28 cellular contexts compared by ENCODE assay signal in genomic region chr3:97497138-97497537, GRCh38.
DNase-seq lines count a peak whose midpoint lies in the region; ATAC-seq, FAIRE-seq and TF ChIP-seq lines count a peak whose summit lies in the region.
"Had no signal": no experiment of that assay in that cellular context is flagged by ENCODE, and none has a peak within 500 bp of the region (broad histone marks: within the 10 kb centered on the region; RNA-seq: fewer than 3 reads in every experiment).

No MANE protein-coding gene starts in this region.

- no peak overlapping the region for H3K4me2 ChIP-seq in GM23338
- H3K4me2 ChIP-seq: BLaER1 had no signal

- peaks cover 2% of the 10 kb centered on the region for H3K27me3 Mint-ChIP-seq in GM23338 (ENCODE audit: insufficient read depth, low read depth, poor library complexity)
- H3K27me3 Mint-ChIP-seq in natural killer cell (ENCODE audit: low read depth in 2 of 2), result no peaks in the 10 kb centered on the region
- H3K27me3 Mint-ChIP-seq: CD4-positive, alpha-beta memory T cell; CD4-positive, CD25-positive, alpha-beta regulatory T cell; CD8-positive, alpha-beta memory T cell had no signal

- H3K36me3 ChIP-seq in GM23338 (ENCODE audit: insufficient read depth) (no peaks in the 10 kb centered on the region), small intestine (ENCODE audit: control insufficient read depth in 2 of 2, insufficient read depth in 2 of 2, low read length in 2 of 2) (no peaks in the 10 kb centered on the region)
- H3K36me3 ChIP-seq: BE2C, BLaER1 had no signal

- H3K4me3 ChIP-seq in GM23338 (no peak overlapping the region), small intestine (ENCODE audit: low read depth in 1 of 2, low read length in 2 of 2) (no peak overlapping the region)
- H3K4me3 ChIP-seq: BLaER1, GM12878 had no signal

- H4K20me1 ChIP-seq in GM23338 (replicated peaks; ENCODE audit: insufficient read depth), result no peaks in the 10 kb centered on the region
- H4K20me1 ChIP-seq: BLaER1 had no signal

- no peak overlapping the region for H3K27ac ChIP-seq in GM23338 (ENCODE audit: low read depth)
- H3K27ac ChIP-seq in small intestine (ENCODE audit: low read depth in 1 of 2, low read length in 1 of 2), result no peak overlapping the region
- H3K27ac ChIP-seq: BLaER1 had no signal

- ATAC-seq in GM23338 (no peak), left colon (peak; percentile 89), natural killer cell (no peak)
- ATAC-seq: GM12878 had no signal

- H3F3A ChIP-seq in GM23338 (replicated peaks; ENCODE audit: low read depth), result no peaks in the 10 kb centered on the region

- WGBS in small intestine, 3 donors, result 29 to 70% (median 50%) methylated on average over 1 of the region's 1 CpG

- FAIRE-seq in small intestine (lab: Jason Lieb, UNC), result no peak
- FAIRE-seq: A204.1, GM12878, GM12892, GM18507 had no signal

- H3K9me3 ChIP-seq in small intestine (ENCODE audit: control insufficient read depth, low read depth), result no peaks in the 10 kb centered on the region
- H3K9me3 ChIP-seq: BE2C, BLaER1 had no signal

- H3K9me2 ChIP-seq in GM23338 (ENCODE audit: insufficient read depth), result no peaks in the 10 kb centered on the region

- H3K4me3 Mint-ChIP-seq in GM23338, result no peak overlapping the region
- no peak overlapping the region for H3K4me3 Mint-ChIP-seq in natural killer cell
- H3K4me3 Mint-ChIP-seq: CD14-positive monocyte; CD4-positive, alpha-beta memory T cell; CD4-positive, CD25-positive, alpha-beta regulatory T cell; CD8-positive, alpha-beta memory T cell had no signal

- no peaks in the 10 kb centered on the region for H3K4me1 Mint-ChIP-seq in GM23338
- H3K4me1 Mint-ChIP-seq in natural killer cell, result no peaks in the 10 kb centered on the region
- H3K4me1 Mint-ChIP-seq: CD14-positive monocyte; CD4-positive, alpha-beta memory T cell; CD4-positive, CD25-positive, alpha-beta regulatory T cell; CD8-positive, alpha-beta memory T cell had no signal

- H2AFZ ChIP-seq in GM23338, result no peak overlapping the region

- H3K27ac Mint-ChIP-seq in GM23338 (0 out of 2 replicates have a peak overlapping the region, but pooled peaks have one; percentile 21), natural killer cell (no peak overlapping the region)
- H3K27ac Mint-ChIP-seq: CD14-positive monocyte; CD4-positive, alpha-beta memory T cell; CD4-positive, CD25-positive, alpha-beta regulatory T cell; CD8-positive, alpha-beta memory T cell had no signal

- H3K4me1 ChIP-seq in GM23338 (ENCODE audit: insufficient read depth) (no peaks in the 10 kb centered on the region), small intestine (ENCODE audit: control insufficient read depth in 2 of 2, insufficient read depth in 1 of 2, low read depth in 1 of 2, low read length in 1 of 2) (no peaks in the 10 kb centered on the region)
- H3K4me1 ChIP-seq: BE2C, BLaER1 had no signal

- H3K36me3 Mint-ChIP-seq in GM23338 (ENCODE audit: low read depth), result peaks cover 10% of the 10 kb centered on the region
- no peaks in the 10 kb centered on the region for H3K36me3 Mint-ChIP-seq in natural killer cell
- H3K36me3 Mint-ChIP-seq: CD14-positive monocyte; CD4-positive, alpha-beta memory T cell; CD4-positive, CD25-positive, alpha-beta regulatory T cell; CD8-positive, alpha-beta memory T cell had no signal

- H3K9me3 Mint-ChIP-seq in GM23338, result peaks cover 15% of the 10 kb centered on the region
- H3K9me3 Mint-ChIP-seq in natural killer cell, result peaks cover 15 to 27% of the 10 kb centered on the region in 2 donors

- DNase-seq in GM23338 (ENCODE audit: low spot score) (no peak), HuH-7 (ENCODE audit: low spot score) (peak; percentile 12), left colon (no peak), small intestine (peak; percentile 6), natural killer cell (no peak), nucleus accumbens (lab: John Stamatoyannopoulos, UW) (no peak)
- no peak for DNase-seq in activated effector memory CD4-positive, alpha-beta T cell treated with Interleukin-2 at 50 U/mL for 16 hours
- DNase-seq: 8988T; ACHN; BE2C; C1 segment of cervical spinal cord; CD4-positive, alpha-beta memory T cell; CD4-positive, CD25-positive, alpha-beta regulatory T cell; CD8-positive, alpha-beta memory T cell; COR-L47; DMS 273 treated with DMSO at 0.1 percent for 48 hours; DMS153; DMS53; DMS79; DND-41; EL; GDM1 had no signal

- TF ChIP-seq CTCF in GM23338 (conservative IDR thresholded peaks at IDR 0.05; ENCODE audit: low read depth in 2 of 2) (no peak), natural killer cell (IDR thresholded peaks at IDR 0.05) (no peak)

- H3K27me3 ChIP-seq in GM23338 (ENCODE audit: insufficient read depth) (no peaks in the 10 kb centered on the region), small intestine (ENCODE audit: control insufficient read depth in 2 of 2, insufficient read depth in 2 of 2, low read length in 2 of 2) (no peaks in the 10 kb centered on the region)
- H3K27me3 ChIP-seq: BE2C had no signal

- intact Hi-C loops in left colon (cut with DNase I, micrococcal nuclease) (no loop called here), natural killer cell (cut with micrococcal nuclease) (no loop called here)

- no peaks in the 10 kb centered on the region for H3K79me2 ChIP-seq in GM23338 (replicated peaks; ENCODE audit: insufficient read depth)

TF ChIP-seq in GM23338, 12 proteins besides CTCF, POLR2A, EP300 and RAD21 (continues in another document):
- no peak for TF ChIP-seq ZNF114 (CRISPR knock-in tag; IDR thresholded peaks at IDR 0.05)
- no peak for TF ChIP-seq NANOG (IDR thresholded peaks at IDR 0.05; ENCODE audit: borderline replicate concordance)
- no peak for TF ChIP-seq CREB1 (CRISPR knock-in tag; IDR thresholded peaks at IDR 0.05; ENCODE audit: low read depth)
- no peak for TF ChIP-seq ZNF331 (CRISPR knock-in tag; IDR thresholded peaks at IDR 0.05; ENCODE audit: low read depth)
- TF ChIP-seq STAT1 (IDR thresholded peaks at IDR 0.05; ENCODE audit: unreplicated experiment), result no peak
- no peak for TF ChIP-seq ZNF462 (CRISPR knock-in tag; IDR thresholded peaks at IDR 0.05)

Comparison
In these comparisons a context has a peak if more than half of its experiments do, and no peak if none do; other contexts are left out.
1. DNase-seq: peak in HuH-7 (single experiment) and small intestine (single experiment); none in GM23338 (single experiment), left colon (0 of 2), natural killer cell (single experiment), activated effector memory CD4-positive, alpha-beta T cell treated with Interleukin-2 at 50 U/mL for 16 hours (single experiment) and nucleus accumbens (0 of 56).